Comparison of ENCODE assay signal across 1 cellular context in the genomic region with DNA sequence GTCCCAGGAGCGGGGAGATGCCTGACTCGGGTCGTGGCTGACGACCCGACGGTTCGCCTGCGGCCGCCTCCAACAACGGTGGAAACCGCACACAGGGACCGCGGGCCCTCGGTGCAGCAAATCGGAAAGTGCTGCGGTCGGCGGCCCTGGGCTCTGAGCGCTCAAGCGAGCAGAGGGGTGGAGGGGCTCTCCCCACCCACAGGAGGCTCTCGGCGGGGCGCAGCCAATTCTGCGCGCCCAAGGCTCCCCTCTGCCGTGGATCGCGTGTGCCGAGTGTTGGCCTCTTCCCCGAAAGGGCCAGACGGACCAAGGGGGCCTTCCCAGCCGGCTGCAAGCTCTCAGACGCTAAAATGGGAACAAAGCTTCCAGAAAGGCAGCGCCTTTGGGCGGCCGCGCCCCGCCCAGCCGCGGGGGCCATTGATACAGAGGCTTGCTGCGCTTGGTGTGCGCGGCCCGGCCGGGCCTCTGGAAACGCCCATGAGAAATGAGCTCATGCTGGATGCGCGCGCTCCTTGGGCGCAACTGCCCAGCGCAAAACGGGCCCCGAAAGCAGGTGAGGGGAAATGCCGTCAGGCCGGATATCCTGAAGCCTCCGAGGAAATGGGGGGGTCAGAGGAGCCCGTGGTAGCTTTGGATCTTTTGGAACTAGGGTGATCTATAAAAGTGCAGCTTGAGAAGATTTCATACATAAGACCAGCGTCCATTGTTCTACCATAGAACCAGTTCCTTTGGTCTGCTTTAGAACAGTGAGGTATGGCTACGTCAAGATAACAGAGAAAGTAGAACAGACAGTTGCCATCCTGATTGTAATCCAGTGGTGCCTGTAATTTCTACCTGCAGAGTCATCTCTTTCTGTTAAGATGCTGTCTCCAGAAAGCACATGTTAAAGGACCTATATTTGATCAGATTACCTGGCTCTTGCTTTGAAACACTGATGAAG.
A peak's percentile ranks its signal among the peaks of the same experiment; 100 is the strongest.
TF ChIP-seq lines count a peak whose summit lies in the region.

No MANE protein-coding gene starts in this region.

TF ChIP-seq in K562, 482 proteins besides CTCF, POLR2A, EP300 and RAD21 (continued from another document):
- TF ChIP-seq, protein P1, sequence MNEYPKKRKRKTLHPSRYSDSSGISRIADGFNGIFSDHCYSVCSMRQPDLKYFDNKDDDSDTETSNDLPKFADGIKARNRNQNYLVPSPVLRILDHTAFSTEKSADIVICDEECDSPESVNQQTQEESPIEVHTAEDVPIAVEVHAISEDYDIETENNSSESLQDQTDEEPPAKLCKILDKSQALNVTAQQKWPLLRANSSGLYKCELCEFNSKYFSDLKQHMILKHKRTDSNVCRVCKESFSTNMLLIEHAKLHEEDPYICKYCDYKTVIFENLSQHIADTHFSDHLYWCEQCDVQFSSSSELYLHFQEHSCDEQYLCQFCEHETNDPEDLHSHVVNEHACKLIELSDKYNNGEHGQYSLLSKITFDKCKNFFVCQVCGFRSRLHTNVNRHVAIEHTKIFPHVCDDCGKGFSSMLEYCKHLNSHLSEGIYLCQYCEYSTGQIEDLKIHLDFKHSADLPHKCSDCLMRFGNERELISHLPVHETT (CRISPR knock-in tag; conservative IDR thresholded peaks at IDR 0.05 in 1 of 2, IDR thresholded peaks at IDR 0.05 in 1 of 2): peak in 1 of 2 experiments; percentile 25; a peak in 1 of 4 replicates
- TF ChIP-seq GTF2E2 (tag; IDR thresholded peaks at IDR 0.05) (peak; percentile 94), HDAC1 (IDR thresholded peaks at IDR 0.05) (peak in 1 of 2 experiments; percentile 48; a peak in 2 of 4 replicates), ZNF695 (CRISPR knock-in tag; IDR thresholded peaks at IDR 0.05) (0 out of 2 replicates have a peak, but pooled peaks have one; percentile 64), ZNF239 (CRISPR knock-in tag; IDR thresholded peaks at IDR 0.05) (no peak), ZBTB17 (CRISPR knock-in tag; IDR thresholded peaks at IDR 0.05) (0 out of 2 replicates have a peak, but pooled peaks have one; percentile 31), ZNF830 (CRISPR knock-in tag; IDR thresholded peaks at IDR 0.05) (0 out of 2 replicates have a peak, but pooled peaks have one; percentile 74), SMARCB1 (IDR thresholded peaks at IDR 0.05; ENCODE audit: insufficient read length, low read depth) (no peak)
- TF ChIP-seq, protein P2, sequence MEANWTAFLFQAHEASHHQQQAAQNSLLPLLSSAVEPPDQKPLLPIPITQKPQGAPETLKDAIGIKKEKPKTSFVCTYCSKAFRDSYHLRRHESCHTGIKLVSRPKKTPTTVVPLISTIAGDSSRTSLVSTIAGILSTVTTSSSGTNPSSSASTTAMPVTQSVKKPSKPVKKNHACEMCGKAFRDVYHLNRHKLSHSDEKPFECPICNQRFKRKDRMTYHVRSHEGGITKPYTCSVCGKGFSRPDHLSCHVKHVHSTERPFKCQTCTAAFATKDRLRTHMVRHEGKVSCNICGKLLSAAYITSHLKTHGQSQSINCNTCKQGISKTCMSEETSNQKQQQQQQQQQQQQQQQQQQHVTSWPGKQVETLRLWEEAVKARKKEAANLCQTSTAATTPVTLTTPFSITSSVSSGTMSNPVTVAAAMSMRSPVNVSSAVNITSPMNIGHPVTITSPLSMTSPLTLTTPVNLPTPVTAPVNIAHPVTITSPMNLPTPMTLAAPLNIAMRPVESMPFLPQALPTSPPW (CRISPR knock-in tag; IDR thresholded peaks at IDR 0.05): peak; percentile 91
- TF ChIP-seq, protein P3, sequence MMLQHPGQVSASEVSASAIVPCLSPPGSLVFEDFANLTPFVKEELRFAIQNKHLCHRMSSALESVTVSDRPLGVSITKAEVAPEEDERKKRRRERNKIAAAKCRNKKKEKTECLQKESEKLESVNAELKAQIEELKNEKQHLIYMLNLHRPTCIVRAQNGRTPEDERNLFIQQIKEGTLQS (IDR thresholded peaks at IDR 0.05): peak; percentile 63
- TF ChIP-seq, protein P3 (CRISPR knock-in tag; conservative IDR thresholded peaks at IDR 0.05): no peak
- TF ChIP-seq, protein P4, sequence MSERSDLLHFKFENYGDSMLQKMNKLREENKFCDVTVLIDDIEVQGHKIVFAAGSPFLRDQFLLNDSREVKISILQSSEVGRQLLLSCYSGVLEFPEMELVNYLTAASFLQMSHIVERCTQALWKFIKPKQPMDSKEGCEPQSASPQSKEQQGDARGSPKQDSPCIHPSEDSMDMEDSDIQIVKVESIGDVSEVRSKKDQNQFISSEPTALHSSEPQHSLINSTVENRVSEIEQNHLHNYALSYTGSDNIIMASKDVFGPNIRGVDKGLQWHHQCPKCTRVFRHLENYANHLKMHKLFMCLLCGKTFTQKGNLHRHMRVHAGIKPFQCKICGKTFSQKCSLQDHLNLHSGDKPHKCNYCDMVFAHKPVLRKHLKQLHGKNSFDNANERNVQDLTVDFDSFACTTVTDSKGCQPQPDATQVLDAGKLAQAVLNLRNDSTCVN (CRISPR knock-in tag; IDR thresholded peaks at IDR 0.05): no peak
- TF ChIP-seq, protein P5, sequence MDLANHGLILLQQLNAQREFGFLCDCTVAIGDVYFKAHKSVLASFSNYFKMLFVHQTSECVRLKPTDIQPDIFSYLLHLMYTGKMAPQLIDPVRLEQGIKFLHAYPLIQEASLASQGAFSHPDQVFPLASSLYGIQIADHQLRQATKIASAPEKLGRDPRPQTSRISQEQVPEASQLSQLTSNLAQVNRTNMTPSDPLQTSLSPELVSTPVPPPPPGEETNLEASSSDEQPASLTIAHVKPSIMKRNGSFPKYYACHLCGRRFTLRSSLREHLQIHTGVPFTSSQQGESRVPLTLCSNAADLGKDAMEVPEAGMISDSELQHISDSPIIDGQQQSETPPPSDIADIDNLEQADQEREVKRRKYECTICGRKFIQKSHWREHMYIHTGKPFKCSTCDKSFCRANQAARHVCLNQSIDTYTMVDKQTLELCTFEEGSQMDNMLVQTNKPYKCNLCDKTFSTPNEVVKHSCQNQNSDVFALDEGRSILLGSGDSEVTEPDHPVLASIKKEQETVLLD (IDR thresholded peaks at IDR 0.05): peak; percentile 20; the same call in 1 of the 2 replicates
